32 cellular contexts compared by ENCODE assay signal in genomic region chr6:75344021-75344420, GRCh38.
"Had no signal": no experiment of that assay in that cellular context is flagged by ENCODE, and none has a peak within 500 bp of the region (broad histone marks: within the 10 kb centered on the region; RNA-seq: fewer than 3 reads in every experiment).

No MANE protein-coding gene starts in this region.

- H3K27ac ChIP-seq: adrenal gland, VCaP had no signal

- ATAC-seq: activated CD8-positive, alpha-beta T cell treated with anti-CD3 and anti-CD28 coated beads for 36 hours; activated naive CD4-positive, alpha-beta T cell treated with anti-CD3 and anti-CD28 coated beads, Interleukin-2, amount 50 U/mL, for 72 hours; activated T-cell treated with anti-CD3 and anti-CD28 coated beads, Interleukin-2, amount 50 U/mL, for 4 hours; activated T-cell treated with anti-CD3 and anti-CD28 coated beads, Interleukin-2, amount 50 U/mL, for 72 hours; activated T-helper 17 cell treated with anti-CD3 and anti-CD28 coated beads, Interleukin-2, amount 50 U/mL, for 72 hours had no signal

- H3K4me1 ChIP-seq: adrenal gland had no signal

- DNase-seq: activated B cell treated with CpG ODN at 0.5 μM for 24 hours; activated CD4-positive, alpha-beta memory T cell treated with anti-CD3 and anti-CD28 coated beads for 36 hours; activated CD4-positive, alpha-beta T cell treated with anti-CD3 and anti-CD28 coated beads for 4 hours; activated CD4-positive, alpha-beta T cell treated with anti-CD3 and anti-CD28 coated beads, Interleukin-2, amount 10 ng/mL, durations not matched to agents 24 days and 14 days; activated CD4-positive, alpha-beta T cell treated with anti-CD3 and anti-CD28 coated beads, Interleukin-2, amount 50 U/mL, for 1 hour; activated CD4-positive, alpha-beta T cell treated with anti-CD3 and anti-CD28 coated beads, Interleukin-2, amount 50 U/mL, for 4 hours; activated CD4-positive, CD25-positive, alpha-beta regulatory T cell treated with anti-CD3 and anti-CD28 coated beads, Interleukin-2, amount 50 U/mL, for 72 hours; activated CD8-positive, alpha-beta memory T cell treated with anti-CD3 and anti-CD28 coated beads, Interleukin-2, amount 50 U/mL, for 4 hours; activated CD8-positive, alpha-beta T cell treated with anti-CD3 and anti-CD28 coated beads for 36 hours; activated effector memory CD4-positive, alpha-beta T cell treated with anti-CD3 and anti-CD28 coated beads, Interleukin-2, amount 50 U/mL, for 16 hours; activated gamma-delta T cell treated with Interleukin-2 at 50 U/mL for 16 hours; activated naive CD4-positive, alpha-beta T cell; activated naive CD4-positive, alpha-beta T cell treated with anti-CD3 and anti-CD28 coated beads for 36 hours; activated naive CD4-positive, alpha-beta T cell treated with anti-CD3 and anti-CD28 coated beads, Interleukin-2, amount 50 U/mL, for 16 hours; activated naive CD8-positive, alpha-beta T cell treated with anti-CD3 and anti-CD28 coated beads for 36 hours; activated T-cell treated with anti-CD3 and anti-CD28 coated beads for 4 hours; activated T-cell treated with anti-CD3 and anti-CD28 coated beads, Interleukin-2, amount 50 U/mL, for 1 hour; activated T-cell treated with anti-CD3 and anti-CD28 coated beads, Interleukin-2, amount 50 U/mL, for 4 hours; activated T-cell treated with anti-CD3 and anti-CD28 coated beads, Interleukin-2, amount 50 U/mL, for 72 hours; adrenal gland; amniotic stem cell; aorta; central memory CD4-positive, alpha-beta T cell; T-helper 1 cell; T-helper 2 cell; T-helper 9 cell had no signal

- H3K36me3 ChIP-seq: adrenal gland had no signal

- FAIRE-seq: astrocyte, bronchial epithelial cell, TTC549 had no signal

- H3K9me3 ChIP-seq: adrenal gland had no signal

- H3K4me3 ChIP-seq: adrenal gland had no signal

- H3K27me3 ChIP-seq: adrenal gland had no signal
